ENCODE assay signal across 19 cellular contexts in the genomic region with DNA sequence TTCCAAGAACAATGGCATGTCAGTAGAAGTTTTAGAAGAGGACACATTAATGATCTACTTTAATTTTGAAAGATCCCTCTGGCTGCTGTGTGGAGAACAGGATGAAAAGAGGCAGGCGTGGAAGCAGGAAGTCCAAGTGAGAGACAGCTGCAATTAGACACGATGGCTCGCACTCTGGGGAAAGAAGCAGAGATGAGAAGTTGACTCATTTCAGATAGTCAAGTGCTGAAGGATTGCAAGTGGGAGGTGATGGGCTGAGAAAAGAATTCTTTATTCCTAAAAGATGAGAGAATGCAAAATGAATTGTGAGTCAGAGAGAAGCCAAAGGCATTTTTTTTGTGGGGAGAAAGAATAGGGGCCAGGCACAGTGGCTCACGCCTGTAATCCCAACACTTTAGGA. TPM values are rescaled to one million over a fixed set of nuclear protein-coding genes. Genes with fewer than 3 reads are reported as not detected.
DNase-seq lines count a peak whose midpoint lies in the region; ATAC-seq, FAIRE-seq and TF ChIP-seq lines count a peak whose summit lies in the region.
"Had no signal": no experiment of that assay in that cellular context is flagged by ENCODE, and none has a peak within 500 bp of the region (broad histone marks: within the 10 kb centered on the region; RNA-seq: fewer than 3 reads in every experiment).

No MANE protein-coding gene starts in this region.

- intact Hi-C loops in pancreas (cut with DNase I) = no loop called here
- intact Hi-C loops in kidney (cut with DNase I) = no loop called here

- FAIRE-seq in pancreas (lab: Jason Lieb, UNC) = no peak
- no peak for FAIRE-seq in kidney (lab: Jason Lieb, UNC)

- WGBS in pancreas, 2 donors = 85% methylated on average over 4 of the region's 4 CpGs

- no peak overlapping the region for H3K27ac Mint-ChIP-seq in effector memory CD8-positive, alpha-beta T cell

- no peak for TF ChIP-seq CTCF in pancreas (IDR thresholded peaks at IDR 0.05)
- TF ChIP-seq CTCF in kidney (IDR thresholded peaks at IDR 0.05; ENCODE audit: borderline replicate concordance, extremely low read depth, insufficient read depth) = no peak

- H3K27ac ChIP-seq in pancreas = no peak overlapping the region
- H3K27ac ChIP-seq in kidney (ENCODE audit: low read depth in 2 of 2, low read length in 2 of 2) = no peak overlapping the region
- H3K27ac ChIP-seq: 22Rv1, lower lobe of right lung, skin epidermis, stomach, VCaP had no signal

- H3K4me3 ChIP-seq in adipocyte (ENCODE audit: low read length) (no peak overlapping the region), pancreas (no peak overlapping the region), kidney (ENCODE audit: low read length in 2 of 2) (no peak overlapping the region)
- H3K4me3 ChIP-seq: lower lobe of right lung, skin epidermis, stomach had no signal

- H3K36me3 ChIP-seq in adipocyte (ENCODE audit: control insufficient read depth, insufficient read depth, low read length, severe bottlenecking) = no peaks in the 10 kb centered on the region
- no peaks in the 10 kb centered on the region for H3K36me3 ChIP-seq in pancreas
- no peaks in the 10 kb centered on the region for H3K36me3 ChIP-seq in kidney (ENCODE audit: control insufficient read depth in 1 of 2, insufficient read depth in 2 of 2, low read length in 2 of 2)
- H3K36me3 ChIP-seq: lower lobe of right lung, stomach had no signal

- H3K9me3 Mint-ChIP-seq in effector memory CD8-positive, alpha-beta T cell = peaks cover 0 to 2% of the 10 kb centered on the region in 2 donors

- H3K36me3 Mint-ChIP-seq in effector memory CD8-positive, alpha-beta T cell (ENCODE audit: insufficient read depth) = peaks cover 2% of the 10 kb centered on the region

- H3K4me3 Mint-ChIP-seq in effector memory CD8-positive, alpha-beta T cell = no peak overlapping the region

- no peak overlapping the region for H3K9ac ChIP-seq in adipocyte (ENCODE audit: low read length)
- no peak overlapping the region for H3K9ac ChIP-seq in kidney (ENCODE audit: low read length in 2 of 2)
- H3K9ac ChIP-seq: SK-N-SH had no signal

- peaks cover 0 to 5% of the 10 kb centered on the region in 2 donors for H3K27me3 Mint-ChIP-seq in effector memory CD8-positive, alpha-beta T cell

- H3K9me3 ChIP-seq in adipocyte (ENCODE audit: control insufficient read depth, low read length) (no peaks in the 10 kb centered on the region), pancreas (no peaks in the 10 kb centered on the region), kidney (ENCODE audit: control insufficient read depth in 1 of 2, low read length in 2 of 2) (no peaks in the 10 kb centered on the region)
- H3K9me3 ChIP-seq: Caco-2, lower lobe of right lung, SK-N-SH, stomach had no signal

- H3K4me1 Mint-ChIP-seq in effector memory CD8-positive, alpha-beta T cell (ENCODE audit: low read depth in 2 of 2) = no peaks in the 10 kb centered on the region

- no peaks in the 10 kb centered on the region for H3K27me3 ChIP-seq in adipocyte (replicated peaks; ENCODE audit: control insufficient read depth, insufficient read depth, low read length)
- no peaks in the 10 kb centered on the region for H3K27me3 ChIP-seq in pancreas
- H3K27me3 ChIP-seq: stomach had no signal

- peaks cover 3% of the 10 kb centered on the region for H3K4me1 ChIP-seq in adipocyte (ENCODE audit: control insufficient read depth, insufficient read depth, low read length)
- H3K4me1 ChIP-seq in pancreas = peaks cover 0 to 5% (median 0%) of the 10 kb centered on the region in 3 donors
- H3K4me1 ChIP-seq in kidney (ENCODE audit: control insufficient read depth in 1 of 2, insufficient read depth in 1 of 2, low read depth in 1 of 2, low read length in 2 of 2) = no peaks in the 10 kb centered on the region
- H3K4me1 ChIP-seq: Caco-2, stomach had no signal

- no peak for ATAC-seq in effector memory CD8-positive, alpha-beta T cell (replicated peaks)
- ATAC-seq in pancreas = no peak
- ATAC-seq: HCT116 had no signal

- peak; percentile 14 for DNase-seq in DMS53 (lab: John Stamatoyannopoulos, UW)
- no peak for DNase-seq in DMS53 treated with DMSO at 0.1 percent for 48 hours (lab: John Stamatoyannopoulos, UW; ENCODE audit: unreplicated experiment)
- DNase-seq in adipocyte (ENCODE audit: low read depth) = peak; percentile 25
- peak; percentile 6 for DNase-seq in foreskin melanocyte
- DNase-seq in effector memory CD8-positive, alpha-beta T cell = no peak
- no peak for DNase-seq in pancreas
- no peak for DNase-seq in activated gamma-delta T cell (lab: John Stamatoyannopoulos, UW)
- DNase-seq in kidney = no peak
- DNase-seq: activated gamma-delta T cell treated with Interleukin-2 at 50 U/mL for 16 hours; Caco-2; central memory CD4-positive, alpha-beta T cell; lower lobe of right lung; NCI-H1105 treated with DMSO at 0.1 percent for 48 hours; SK-N-SH; stomach had no signal

RNA-seq across cellular contexts. Expression of a gene that starts 16.5 kb away (rescaled TPM):
- total RNA-seq in pancreas = under 1 TPM; 0.06 to 0.32 (median 0.20) TPM
- polyA plus RNA-seq in pancreas = under 1 TPM; 0.19 to 0.47 TPM
- 1.4 TPM for total RNA-seq in kidney
- polyA plus RNA-seq in kidney (ENCODE audit: insufficient read depth, low read depth, low replicate concordance) = 1.7 TPM
- total RNA-seq: Caco-2 had no signal
- polyA plus RNA-seq: SK-N-SH had no signal

Comparison
In these comparisons a context has a peak if more than half of its experiments do, and no peak if none do; other contexts are left out.
1. DNase-seq: peak in DMS53 (single experiment), adipocyte (single experiment) and foreskin melanocyte (single experiment); none in DMS53 treated with DMSO at 0.1 percent for 48 hours (single experiment), effector memory CD8-positive, alpha-beta T cell (0 of 3), pancreas (0 of 6), activated gamma-delta T cell (single experiment) and kidney (single experiment).